Comparison of ENCODE assay signal across 12 cellular contexts in genomic region chr22:23896523-23897186, GRCh38. TPM values are rescaled to one million over a fixed set of nuclear protein-coding genes. Genes with fewer than 3 reads are reported as not detected.
A peak's percentile ranks its signal among the peaks of the same experiment; 100 is the strongest.
DNase-seq lines count a peak whose midpoint lies in the region; ATAC-seq and TF ChIP-seq lines count a peak whose summit lies in the region.
"Had no signal": no experiment of that assay in that cellular context is flagged by ENCODE, and none has a peak within 500 bp of the region (broad histone marks: within the 10 kb centered on the region; RNA-seq: fewer than 3 reads in every experiment).

No MANE protein-coding gene starts in this region.

- no peaks in the 10 kb centered on the region for H3K27me3 Mint-ChIP-seq in activated CD4-positive, alpha-beta memory T cell treated with anti-CD3 and anti-CD28 coated beads for 36 hours
- no peaks in the 10 kb centered on the region for H3K27me3 Mint-ChIP-seq in memory B cell

- H3K27me3 ChIP-seq in A673 (replicated peaks; ENCODE audit: insufficient read depth, low read depth, low read length, poor library complexity) = no peaks in the 10 kb centered on the region
- no peaks in the 10 kb centered on the region for H3K27me3 ChIP-seq in DOHH2 (ENCODE audit: control insufficient read depth, low read length)
- H3K27me3 ChIP-seq: ascending aorta had no signal

- H3K36me3 Mint-ChIP-seq in activated CD4-positive, alpha-beta memory T cell treated with anti-CD3 and anti-CD28 coated beads for 36 hours = peaks cover 34% of the 10 kb centered on the region
- H3K36me3 Mint-ChIP-seq in memory B cell = peaks cover 23% of the 10 kb centered on the region

- H3K4me2 ChIP-seq in DOHH2 (ENCODE audit: low read length) = peak overlapping the region; percentile 88; the same call in 1 of the 2 replicates

- H3K4me3 Mint-ChIP-seq in activated CD4-positive, alpha-beta memory T cell treated with anti-CD3 and anti-CD28 coated beads for 36 hours = peak overlapping the region; percentile 97
- H3K4me3 Mint-ChIP-seq in memory B cell = peak overlapping the region; percentile 39

- H3K9me3 Mint-ChIP-seq in activated CD4-positive, alpha-beta memory T cell treated with anti-CD3 and anti-CD28 coated beads for 36 hours = no peaks in the 10 kb centered on the region
- H3K9me3 Mint-ChIP-seq in memory B cell = peaks cover 10% of the 10 kb centered on the region

- H3K36me3 ChIP-seq in A673 (ENCODE audit: insufficient read depth, low read length, poor library complexity, severe bottlenecking) (peaks cover 22% of the 10 kb centered on the region), DOHH2 (ENCODE audit: control insufficient read depth, low read length) (peaks cover 41% of the 10 kb centered on the region)

- H3K27ac Mint-ChIP-seq in activated CD4-positive, alpha-beta memory T cell treated with anti-CD3 and anti-CD28 coated beads for 36 hours = peak overlapping the region; percentile 30
- peak overlapping the region; percentile 40 for H3K27ac Mint-ChIP-seq in memory B cell

- H3F3A ChIP-seq in DOHH2 (ENCODE audit: control insufficient read depth, insufficient read depth) = peaks cover 32% of the 10 kb centered on the region

- TF ChIP-seq CTCF in A673 (conservative IDR thresholded peaks at IDR 0.05; ENCODE audit: low read depth, low read length) (no peak), DOHH2 (IDR thresholded peaks at IDR 0.05; ENCODE audit: low read depth, low read length, poor library complexity, severe bottlenecking) (no peak)

- H3K4me1 Mint-ChIP-seq in activated CD4-positive, alpha-beta memory T cell treated with anti-CD3 and anti-CD28 coated beads for 36 hours (ENCODE audit: low read depth) = peaks cover 23% of the 10 kb centered on the region
- peaks cover 31% of the 10 kb centered on the region for H3K4me1 Mint-ChIP-seq in memory B cell

- peaks cover 28% of the 10 kb centered on the region for H3K79me2 ChIP-seq in DOHH2 (ENCODE audit: control insufficient read depth, low read length)

- H3K9me2 ChIP-seq in DOHH2 (replicated peaks; ENCODE audit: control insufficient read depth, low read length) = no peaks in the 10 kb centered on the region

- H3K9me3 ChIP-seq in A673 (ENCODE audit: low read depth, low read length, poor library complexity, severe bottlenecking) (no peaks in the 10 kb centered on the region), DOHH2 (ENCODE audit: control insufficient read depth, insufficient read depth, low read length) (no peaks in the 10 kb centered on the region)
- H3K9me3 ChIP-seq: ascending aorta had no signal

- H3K27ac ChIP-seq in A673 (ENCODE audit: low read depth, low read length, poor library complexity, severe bottlenecking) (peak overlapping the region; percentile 95), DOHH2 (ENCODE audit: low read depth, low read length) (no peak overlapping the region)
- H3K27ac ChIP-seq: ascending aorta had no signal

- H3K4me3 ChIP-seq in A673 (ENCODE audit: low read depth, low read length, poor library complexity, severe bottlenecking) = no peak overlapping the region
- no peak overlapping the region for H3K4me3 ChIP-seq in DOHH2 (ENCODE audit: low read length)

- no peak for DNase-seq in A673 (ENCODE audit: low spot score)
- no peak for DNase-seq in activated CD4-positive, alpha-beta memory T cell treated with anti-CD3 and anti-CD28 coated beads for 36 hours
- DNase-seq in memory B cell (ENCODE audit: low spot score in 2 of 2) = no peak
- no peak for DNase-seq in NCI-H2029 (lab: John Stamatoyannopoulos, UW)
- no peak for DNase-seq in T1000 (lab: John Stamatoyannopoulos, UW)
- DNase-seq in NCI-H510A treated with DMSO at 0.1 percent for 48 hours (lab: John Stamatoyannopoulos, UW) = no peak
- DNase-seq: NCI-H1092 treated with DMSO at 0.1 percent for 48 hours; stimulated activated naive CD4-positive, alpha-beta T cell treated with Interleukin-2 at 50 U/mL for 16 hours had no signal

- H3K4me1 ChIP-seq in A673 (ENCODE audit: insufficient read depth, low read length, poor library complexity, severe bottlenecking) (peaks cover 14% of the 10 kb centered on the region), DOHH2 (ENCODE audit: control insufficient read depth, low read length) (peaks cover 26% of the 10 kb centered on the region)

- intact Hi-C loops in A673 (cut with micrococcal nuclease; ENCODE audit: unreplicated experiment) = no loop called here
- intact Hi-C loops in activated CD4-positive, alpha-beta memory T cell treated with anti-CD3 and anti-CD28 coated beads for 36 hours (cut with micrococcal nuclease) = loop anchor here (10.0 kb wide), 1 partner anchor 258 kb away; no protein-coding TSS in a partner anchor

- no TSS peak for BruUV-seq in A673 (replicated peaks; lab: Mats Ljungman, UMichigan)

- POLR2A ChIA-PET in A673 (lab: Charles Lee; ENCODE audit: low non-redundant PET) = no interaction called here
- POLR2A ChIA-PET in activated CD4-positive, alpha-beta memory T cell treated with anti-CD3 and anti-CD28 coated beads for 36 hours (lab: Charles Lee) = interaction anchor here (0.5 to 1.4 kb wide), 3 partner anchors 12 to 754 kb away, joined by 3 to 6 read pairs (median 3); no protein-coding TSS in a partner anchor

- CTCF ChIA-PET in A673 (lab: Charles Lee) = no interaction called here
- CTCF ChIA-PET in activated CD4-positive, alpha-beta memory T cell treated with anti-CD3 and anti-CD28 coated beads for 36 hours (lab: Charles Lee) = interaction anchor here (1.3 to 1.4 kb wide), 2 partner anchors 17 to 278 kb away, joined by 3 read pairs; no protein-coding TSS in a partner anchor

- peaks cover 16% of the 10 kb centered on the region for H4K20me1 ChIP-seq in DOHH2 (ENCODE audit: control insufficient read depth, insufficient read depth, low read depth, low read length)

- no peak for ATAC-seq in memory B cell (ENCODE audit: low read depth)
- ATAC-seq in HG02588 (IDR thresholded peaks at IDR 0.05; ENCODE audit: unreplicated experiment) = no peak
- ATAC-seq: left lobe of liver had no signal

RNA-seq across cellular contexts. Expression of gene MIF, which starts 2.5 kb away (rescaled TPM):
- total RNA-seq in A673 (2021) = 802 and 864 TPM in 2 replicates
- 1,000 to 10,000 TPM; 1,215 to 1,240 TPM for total RNA-seq in activated CD4-positive, alpha-beta memory T cell treated with anti-CD3 and anti-CD28 coated beads for 36 hours

RNA-seq across cellular contexts. Expression of gene SLC2A11, which starts 39.0 kb away (rescaled TPM):
- total RNA-seq in A673 (2021) = 4.9 and 6.2 TPM in 2 replicates
- total RNA-seq in activated CD4-positive, alpha-beta memory T cell treated with anti-CD3 and anti-CD28 coated beads for 36 hours = 1 to 10 TPM; 6.8 to 8.9 TPM
- total RNA-seq: ascending aorta had no signal

RNA-seq across cellular contexts. Expression of gene DERL3, which starts 57.8 kb away (rescaled TPM):
- 1.5 and 2.0 TPM in 2 replicates for total RNA-seq in A673 (2021)
- total RNA-seq in activated CD4-positive, alpha-beta memory T cell treated with anti-CD3 and anti-CD28 coated beads for 36 hours = 1 to 10 TPM; 8.1 to 9.7 TPM
